ENCODE assay signal across 23 cellular contexts in the genomic region with DNA sequence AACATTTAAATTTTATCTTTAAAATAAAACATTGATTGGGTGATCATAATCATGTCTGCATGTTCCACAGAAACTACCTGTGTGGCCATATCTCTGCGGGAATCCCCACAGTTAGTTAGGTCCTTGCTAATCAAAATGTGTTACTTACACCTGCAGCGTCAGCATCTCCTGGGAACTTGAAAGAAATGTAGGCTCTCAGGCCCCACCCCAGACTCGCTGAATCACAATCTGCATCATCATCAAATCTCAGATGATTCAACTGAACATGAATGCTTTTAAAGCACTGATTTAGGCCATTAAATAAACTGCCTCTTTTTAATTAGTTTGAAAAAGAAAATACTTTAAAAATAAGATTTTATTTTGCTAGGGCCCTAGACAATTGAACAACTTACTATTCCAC.
DNase-seq lines count a peak whose midpoint lies in the region; ATAC-seq, FAIRE-seq and TF ChIP-seq lines count a peak whose summit lies in the region.
"Had no signal": no experiment of that assay in that cellular context is flagged by ENCODE, and none has a peak within 500 bp of the region (broad histone marks: within the 10 kb centered on the region; RNA-seq: fewer than 3 reads in every experiment).

No MANE protein-coding gene starts in this region.

- H3K9me2 ChIP-seq in GM23248 (ENCODE audit: insufficient read depth): no peaks in the 10 kb centered on the region

- no peaks in the 10 kb centered on the region for H3F3A ChIP-seq in GM23248 (ENCODE audit: insufficient read depth)

- H3K27me3 ChIP-seq in KMS-11 (ENCODE audit: insufficient read depth, low read depth) (no peaks in the 10 kb centered on the region), RWPE2 (ENCODE audit: insufficient read depth, poor library complexity, severe bottlenecking) (no peaks in the 10 kb centered on the region), GM23248 (replicated peaks; ENCODE audit: insufficient read depth) (no peaks in the 10 kb centered on the region)
- H3K27me3 ChIP-seq: BLaER1, cardiac muscle cell, ovary had no signal

- TF ChIP-seq CTCF in A549 (IDR thresholded peaks at IDR 0.05) (no peak), KMS-11 (conservative IDR thresholded peaks at IDR 0.05; ENCODE audit: low read depth, low read length) (no peak), RWPE2 (IDR thresholded peaks at IDR 0.05; ENCODE audit: poor library complexity, severe bottlenecking) (no peak), fibroblast of mammary gland (conservative IDR thresholded peaks at IDR 0.05; ENCODE audit: control insufficient read depth, insufficient read depth, low read depth, low read length) (no peak)

- no peak for ATAC-seq in A549
- ATAC-seq in RWPE2 (ENCODE audit: low read depth): peak; percentile 81
- ATAC-seq: activated naive CD8-positive, alpha-beta T cell treated with anti-CD3 and anti-CD28 coated beads, Interleukin-2, amount 50 U/mL, for 24 hours; left cardiac atrium; natural killer cell treated with Interleukin-12 subunit alpha and Interleukin-12 subunit beta and Interleukin-15 and Interleukin-18, amount 100 ng/mL, for 72 hours; sciatic nerve had no signal

- H3K9me3 ChIP-seq in A549: no peaks in the 10 kb centered on the region
- no peaks in the 10 kb centered on the region for H3K9me3 ChIP-seq in RWPE2 (ENCODE audit: severe bottlenecking)
- H3K9me3 ChIP-seq in GM23248 (ENCODE audit: low read depth): peaks cover 4% of the 10 kb centered on the region
- H3K9me3 ChIP-seq: BLaER1, Caco-2, ovary had no signal

- H3K4me3 ChIP-seq in A549: no peak overlapping the region
- no peak overlapping the region for H3K4me3 ChIP-seq in KMS-11 (IDR thresholded peaks at IDR 0.05; ENCODE audit: insufficient read depth, low read depth, low read length)
- H3K4me3 ChIP-seq in RWPE2 (ENCODE audit: severe bottlenecking): no peak overlapping the region
- H3K4me3 ChIP-seq in fibroblast of mammary gland (ENCODE audit: control insufficient read depth, low read depth, low read length): no peak overlapping the region
- H3K4me3 ChIP-seq in GM23248: no peak overlapping the region
- H3K4me3 ChIP-seq: BLaER1, cardiac muscle cell, ovary had no signal

- H4K20me1 ChIP-seq in KMS-11 (ENCODE audit: insufficient read depth): no peaks in the 10 kb centered on the region
- H4K20me1 ChIP-seq in GM23248 (ENCODE audit: insufficient read depth): no peaks in the 10 kb centered on the region
- H4K20me1 ChIP-seq: BLaER1 had no signal

- H3K4me1 ChIP-seq in A549 (no peaks in the 10 kb centered on the region), KMS-11 (ENCODE audit: low read depth, poor library complexity, severe bottlenecking) (peaks cover 63% of the 10 kb centered on the region), RWPE2 (ENCODE audit: insufficient read depth, poor library complexity, severe bottlenecking) (no peaks in the 10 kb centered on the region), GM23248 (ENCODE audit: insufficient read depth) (no peaks in the 10 kb centered on the region)
- H3K4me1 ChIP-seq: BLaER1, Caco-2 had no signal

- no peak overlapping the region for H3K27ac ChIP-seq in A549
- peak overlapping the region; percentile 96 for H3K27ac ChIP-seq in KMS-11
- no peak overlapping the region for H3K27ac ChIP-seq in RWPE2 (ENCODE audit: poor library complexity, severe bottlenecking)
- H3K27ac ChIP-seq in GM23248: no peak overlapping the region
- H3K27ac ChIP-seq: BLaER1, cardiac muscle cell, ovary had no signal

- no peak for TF ChIP-seq POLR2A in A549 (IDR thresholded peaks at IDR 0.05; ENCODE audit: low read length)

- no peak for TF ChIP-seq RAD21 in A549 (conservative IDR thresholded peaks at IDR 0.05 in 1 of 2, IDR thresholded peaks at IDR 0.05 in 1 of 2)

- H3K9ac ChIP-seq in KMS-11 (peak overlapping the region; percentile 51), GM23248 (no peak overlapping the region)
- H3K9ac ChIP-seq: BLaER1 had no signal

- H3K36me3 ChIP-seq in KMS-11 (ENCODE audit: insufficient read depth): no peaks in the 10 kb centered on the region
- H3K36me3 ChIP-seq in RWPE2 (ENCODE audit: low read depth): no peaks in the 10 kb centered on the region
- H3K36me3 ChIP-seq in GM23248 (ENCODE audit: low read depth): no peaks in the 10 kb centered on the region
- H3K36me3 ChIP-seq: BLaER1, cardiac muscle cell, ovary had no signal

- WGBS in A549 (ENCODE audit: missing lambda C conversion rate): 22% methylated on average over 3 of the region's 3 CpGs
- 12 to 18% methylated on average over 3 of the region's 3 CpGs for WGBS in GM23248 (ENCODE audit: low coverage in 1 of 2, low lambda C conversion rate in 2 of 2, missing lambda C conversion rate in 2 of 2), 2 experiments

- DNase-seq in A549 (ENCODE audit: low read depth in 1 of 2, low spot score in 1 of 2): peak in 1 of 2 experiments; percentile 5
- DNase-seq in RWPE2 (ENCODE audit: low spot score): no peak
- DNase-seq in fibroblast of mammary gland (ENCODE audit: low read depth): peak; percentile 30
- no peak for DNase-seq in activated CD8-positive, alpha-beta memory T cell treated with anti-CD3 and anti-CD28 coated beads, Interleukin-2, amount 50 U/mL, for 48 hours
- DNase-seq in Kasumi-1 (lab: John Stamatoyannopoulos, UW): no peak
- no peak for DNase-seq in GM23248
- no peak for DNase-seq in globus pallidus (ENCODE audit: low spot score)
- DNase-seq: activated CD4-positive, alpha-beta T cell treated with anti-CD3 and anti-CD28 coated beads, Interleukin-2, amount 10 ng/mL, durations not matched to agents 7 days and 5 days; activated naive CD8-positive, alpha-beta T cell treated with anti-CD3 and anti-CD28 coated beads, Interleukin-2, amount 50 U/mL, for 24 hours; Caco-2; foreskin melanocyte; left cardiac atrium; midbrain; NCI-H187 treated with DMSO at 0.1 percent for 48 hours; NCI-H446 treated with DMSO at 0.1 percent for 48 hours; ovary; SW 1271 had no signal

- CTCF ChIA-PET in A549 (lab: Yijun Ruan, JAX): no interaction called here

- POLR2A ChIA-PET in A549 (lab: Yijun Ruan, JAX): no interaction called here

- FAIRE-seq in A549 (lab: Jason Lieb, UNC): no peak
- FAIRE-seq: GM18507 had no signal

- H3K79me2 ChIP-seq in KMS-11 (ENCODE audit: insufficient read depth, low read depth): no peaks in the 10 kb centered on the region
- H3K79me2 ChIP-seq in GM23248 (ENCODE audit: insufficient read depth): no peaks in the 10 kb centered on the region

- H3K4me2 ChIP-seq in A549: no peak overlapping the region
- H3K4me2 ChIP-seq in KMS-11: peak overlapping the region; percentile 93
- no peak overlapping the region for H3K4me2 ChIP-seq in GM23248 (ENCODE audit: unreplicated experiment)
- H3K4me2 ChIP-seq: BLaER1 had no signal

- H2AFZ ChIP-seq in KMS-11 (ENCODE audit: low read depth): peak overlapping the region; percentile 39; the same call in 1 of the 2 replicates
- no peak overlapping the region for H2AFZ ChIP-seq in GM23248

- in situ Hi-C loops in GM23248 (cut with MboI): no loop called here

- no peak for TF ChIP-seq EP300 in A549 (IDR thresholded peaks at IDR 0.05)

TF ChIP-seq in A549, 52 proteins besides CTCF, POLR2A, EP300 and RAD21:
- TF ChIP-seq ZC3H11A (IDR thresholded peaks at IDR 0.05) (no peak), REST (IDR thresholded peaks at IDR 0.05) (no peak), MAFK (IDR thresholded peaks at IDR 0.05; ENCODE audit: partially characterized antibody) (peak; percentile 74)
TF ChIP-seq in A549: peak in this region for 1.
